8 cellular contexts compared by ENCODE assay signal in the genomic region with DNA sequence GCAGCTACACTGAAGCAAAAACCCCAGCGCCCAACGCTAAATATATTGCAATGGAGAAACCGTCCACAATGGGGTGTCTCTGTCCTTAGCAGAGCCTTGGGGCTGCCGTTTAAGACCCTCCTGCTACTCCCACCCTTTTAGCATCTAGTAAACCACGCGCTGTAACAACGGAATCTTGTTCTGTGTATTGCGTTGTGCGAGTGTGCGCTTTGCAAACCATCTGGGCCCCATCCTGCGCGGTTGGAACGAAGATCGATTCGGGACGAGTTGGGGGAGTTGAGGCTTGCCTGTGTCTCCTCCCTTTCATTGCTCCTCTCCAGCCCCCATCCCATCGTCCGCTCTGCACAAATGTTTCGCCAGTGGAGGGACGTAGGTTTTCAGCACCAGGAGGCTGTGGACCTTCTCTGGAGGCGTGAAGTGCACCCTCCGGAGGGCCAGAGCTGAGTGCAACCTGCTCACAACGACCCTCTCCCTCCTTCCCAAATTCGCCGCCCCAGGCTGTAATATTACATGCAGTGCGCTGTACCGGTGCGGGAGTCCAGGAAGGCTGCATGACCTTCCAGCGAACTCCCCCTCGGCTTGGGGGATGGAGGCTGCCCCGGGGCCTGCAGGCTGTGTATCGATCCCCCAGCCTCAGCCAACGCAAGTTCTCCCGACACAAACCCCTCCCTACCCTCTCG. TPM values are rescaled to one million over a fixed set of nuclear protein-coding genes. Genes with fewer than 3 reads are reported as not detected.
DNase-seq lines count a peak whose midpoint lies in the region; ATAC-seq and TF ChIP-seq lines count a peak whose summit lies in the region.

No MANE protein-coding gene starts in this region.

- no peak for ATAC-seq in HG03460 (IDR thresholded peaks at IDR 0.05; ENCODE audit: unreplicated experiment)

- H3K4me3 ChIP-seq in NB4 (ENCODE audit: low read depth, low read length) (peak overlapping the region; percentile 82), dorsolateral prefrontal cortex (peak overlapping the region; percentile 60 to 99 (median 94))

- TF ChIP-seq CTCF in NB4 (IDR thresholded peaks at IDR 0.05; ENCODE audit: low read depth, low read length) (no peak), dorsolateral prefrontal cortex (IDR thresholded peaks at IDR 0.05 in 54 of 56, conservative IDR thresholded peaks at IDR 0.05 in 2 of 56; ENCODE audit: low read depth in 1 of 56, partially characterized antibody in 56 of 56) (peak in 10 of 56 donors; percentile 3 to 26 (median 10))

- TF ChIP-seq POLR2A in NB4 (IDR thresholded peaks at IDR 0.05; ENCODE audit: extremely low read depth, insufficient read length), result peak; percentile 24

- peak overlapping the region in 58 of 59 donors; percentile 28 to 98 (median 93) for H3K27ac ChIP-seq in dorsolateral prefrontal cortex

- no peaks in the 10 kb centered on the region for H3K27me3 ChIP-seq in dorsolateral prefrontal cortex

- intact Hi-C loops in dorsolateral prefrontal cortex (cut with DNase I), result loop anchor here (2.0 to 5.0 kb wide), 4 partner anchors 28 to 53 kb away; no protein-coding TSS in a partner anchor

- peak; percentile 53 for DNase-seq in ELR (ENCODE audit: low read depth)
- peak; percentile 85 for DNase-seq in NB4 (ENCODE audit: low read depth)
- DNase-seq in activated CD4-positive, alpha-beta T cell treated with anti-CD3 and anti-CD28 coated beads for 4 hours, result peak; percentile 3 to 46
- DNase-seq in dorsolateral prefrontal cortex, result peak in 9 of 10 donors; percentile 34 to 75 (median 56)
- DNase-seq in medulla oblongata (ENCODE audit: extremely low spot score), result peak; percentile 59
- DNase-seq in stimulated activated CD8-positive, alpha-beta memory T cell treated with anti-CD3 and anti-CD28 coated beads, Interleukin-7, amount 100 ng/mL, for 24 hours (ENCODE audit: low read depth), result peak; percentile 14
- DNase-seq in OCI-M2 (lab: John Stamatoyannopoulos, UW; ENCODE audit: unreplicated experiment), result no peak

RNA-seq across cellular contexts. Expression of a gene that starts 1.6 kb away (rescaled TPM):
- 100 to 1,000 TPM; 104 to 177 (median 133) TPM for total RNA-seq in dorsolateral prefrontal cortex

RNA-seq across cellular contexts. Expression of a gene that starts 33.3 kb away (rescaled TPM):
- total RNA-seq in dorsolateral prefrontal cortex, result 100 to 1,000 TPM in 113 of 120 experiments, 10 to 100 TPM in 7; 79.3 to 209 (median 146) TPM
